In genomic region chr2:143026411-143027054, GRCh38 we compare ENCODE assay signal across 16 cellular contexts.
DNase-seq lines count a peak whose midpoint lies in the region; ATAC-seq, FAIRE-seq and TF ChIP-seq lines count a peak whose summit lies in the region.
"Had no signal": no experiment of that assay in that cellular context is flagged by ENCODE, and none has a peak within 500 bp of the region (broad histone marks: within the 10 kb centered on the region; RNA-seq: fewer than 3 reads in every experiment).

No MANE protein-coding gene starts in this region.

- no peak overlapping the region for H3K4me3 ChIP-seq in left lung
- no peak overlapping the region for H3K4me3 ChIP-seq in gastrocnemius medialis
- no peak overlapping the region for H3K4me3 ChIP-seq in spleen
- no peak overlapping the region for H3K4me3 ChIP-seq in transverse colon
- H3K4me3 ChIP-seq: BLaER1, body of pancreas, K562 had no signal

- H3K9me3 ChIP-seq in left lung (no peaks in the 10 kb centered on the region), gastrocnemius medialis (no peaks in the 10 kb centered on the region), spleen (no peaks in the 10 kb centered on the region), transverse colon (no peaks in the 10 kb centered on the region)
- H3K9me3 ChIP-seq: BLaER1, body of pancreas, neutrophil had no signal

- ATAC-seq in foreskin keratinocyte = peak; percentile 47
- ATAC-seq in left lung = peak; percentile 67
- ATAC-seq in gastrocnemius medialis = peak in 1 of 2 donors; percentile 33
- ATAC-seq: activated T-helper 17 cell treated with anti-CD3 and anti-CD28 coated beads, Interleukin-2, amount 50 U/mL, for 72 hours; body of pancreas; K562 had no signal

- DNase-seq in NCI-H2227 treated with DMSO at 0.1 percent for 48 hours (lab: John Stamatoyannopoulos, UW) (peak; percentile 14), foreskin keratinocyte (no peak), left lung (peak; percentile 41 to 58), gastrocnemius medialis (peak; percentile 2 to 38), spleen (no peak), SHP77 (lab: John Stamatoyannopoulos, UW) (no peak), transverse colon (no peak), GM12892 (ENCODE audit: insufficient read length) (no peak)
- DNase-seq: activated CD4-positive, alpha-beta T cell treated with anti-CD3 and anti-CD28 coated beads for 4 hours; NCI-H2029 treated with DMSO at 0.1 percent for 48 hours had no signal

- in situ Hi-C loops in gastrocnemius medialis (cut with MboI; ENCODE audit: low sequenced_read_pairs in 4 of 4) = no loop called here
- in situ Hi-C loops in transverse colon (cut with MboI; ENCODE audit: low pct_ligation_motif_present in 1 of 4, low pct_unique_long_range_greater_than_20kb in 1 of 4, low sequenced_read_pairs in 3 of 4) = no loop called here

- 48 to 60% (median 53%) methylated on average over 24 to 28 of the region's 28 CpGs for WGBS in spleen, 5 donors
- WGBS in transverse colon (ENCODE audit: low coverage in 1 of 2), 2 donors = 52 to 61% methylated on average over 6 to 28 of the region's 28 CpGs

- TF ChIP-seq POLR2A in gastrocnemius medialis (IDR thresholded peaks at IDR 0.05) (no peak), spleen (IDR thresholded peaks at IDR 0.05) (no peak), transverse colon (IDR thresholded peaks at IDR 0.05) (no peak), GM12892 (IDR thresholded peaks at IDR 0.05; ENCODE audit: low read depth, low read length) (no peak)

- no peak for FAIRE-seq in GM12892 (lab: Jason Lieb, UNC)
- FAIRE-seq: K562 had no signal

- H3K27me3 ChIP-seq in foreskin keratinocyte (peaks cover 18% of the 10 kb centered on the region), left lung (peaks cover 4 to 10% of the 10 kb centered on the region in 2 donors), gastrocnemius medialis (no peaks in the 10 kb centered on the region), spleen (replicated peaks in 1 of 7) (peaks cover 0 to 6% (median 0%) of the 10 kb centered on the region in 7 donors), transverse colon (peaks cover 5% of the 10 kb centered on the region)
- H3K27me3 ChIP-seq: BLaER1, body of pancreas had no signal

- TF ChIP-seq EP300 in transverse colon (IDR thresholded peaks at IDR 0.05; ENCODE audit: low read depth) = no peak

- intact Hi-C loops in left lung (cut with DNase I) (no loop called here), gastrocnemius medialis (cut with DNase I; ENCODE audit: low total_unique reads) (no loop called here), spleen (cut with DNase I; ENCODE audit: low total_unique reads) (no loop called here), transverse colon (cut with DNase I; ENCODE audit: low total_unique reads) (no loop called here)

- no peak for TF ChIP-seq CTCF in foreskin keratinocyte (conservative IDR thresholded peaks at IDR 0.05)
- no peak for TF ChIP-seq CTCF in left lung (IDR thresholded peaks at IDR 0.05)
- TF ChIP-seq CTCF in gastrocnemius medialis (IDR thresholded peaks at IDR 0.05 in 4 of 5, conservative IDR thresholded peaks at IDR 0.05 in 1 of 5) = no peak
- no peak for TF ChIP-seq CTCF in spleen (IDR thresholded peaks at IDR 0.05 in 8 of 11, conservative IDR thresholded peaks at IDR 0.05 in 3 of 11)
- no peak for TF ChIP-seq CTCF in transverse colon (IDR thresholded peaks at IDR 0.05)

- H3K36me3 ChIP-seq in left lung (peaks cover 0 to 3% of the 10 kb centered on the region in 2 donors), gastrocnemius medialis (no peaks in the 10 kb centered on the region), spleen (peaks cover 0 to 6% (median 0%) of the 10 kb centered on the region in 6 donors), transverse colon (no peaks in the 10 kb centered on the region)
- H3K36me3 ChIP-seq: BLaER1, neutrophil had no signal

- H3K4me1 ChIP-seq in foreskin keratinocyte (no peaks in the 10 kb centered on the region), left lung (peaks cover 0 to 9% of the 10 kb centered on the region in 2 donors), gastrocnemius medialis (no peaks in the 10 kb centered on the region), spleen (peaks cover 0 to 19% (median 2%) of the 10 kb centered on the region in 6 donors), transverse colon (peaks cover 0 to 3% (median 0%) of the 10 kb centered on the region in 4 donors)

- H3K27ac ChIP-seq in foreskin keratinocyte (no peak overlapping the region), left lung (no peak overlapping the region), gastrocnemius medialis (no peak overlapping the region), spleen (no peak overlapping the region), transverse colon (no peak overlapping the region)
- H3K27ac ChIP-seq: BLaER1, body of pancreas, epithelial cell of prostate, neutrophil had no signal

Comparison
In these comparisons a context has a peak if more than half of its experiments do, and no peak if none do; other contexts are left out.
1. DNase-seq: peak in NCI-H2227 treated with DMSO at 0.1 percent for 48 hours (single experiment), left lung (2 of 2) and gastrocnemius medialis (2 of 2); none in foreskin keratinocyte (0 of 2), spleen (single experiment), SHP77 (0 of 2), transverse colon (single experiment) and GM12892 (single experiment).